ENCODE assay signal across 8 cellular contexts in the genomic region with DNA sequence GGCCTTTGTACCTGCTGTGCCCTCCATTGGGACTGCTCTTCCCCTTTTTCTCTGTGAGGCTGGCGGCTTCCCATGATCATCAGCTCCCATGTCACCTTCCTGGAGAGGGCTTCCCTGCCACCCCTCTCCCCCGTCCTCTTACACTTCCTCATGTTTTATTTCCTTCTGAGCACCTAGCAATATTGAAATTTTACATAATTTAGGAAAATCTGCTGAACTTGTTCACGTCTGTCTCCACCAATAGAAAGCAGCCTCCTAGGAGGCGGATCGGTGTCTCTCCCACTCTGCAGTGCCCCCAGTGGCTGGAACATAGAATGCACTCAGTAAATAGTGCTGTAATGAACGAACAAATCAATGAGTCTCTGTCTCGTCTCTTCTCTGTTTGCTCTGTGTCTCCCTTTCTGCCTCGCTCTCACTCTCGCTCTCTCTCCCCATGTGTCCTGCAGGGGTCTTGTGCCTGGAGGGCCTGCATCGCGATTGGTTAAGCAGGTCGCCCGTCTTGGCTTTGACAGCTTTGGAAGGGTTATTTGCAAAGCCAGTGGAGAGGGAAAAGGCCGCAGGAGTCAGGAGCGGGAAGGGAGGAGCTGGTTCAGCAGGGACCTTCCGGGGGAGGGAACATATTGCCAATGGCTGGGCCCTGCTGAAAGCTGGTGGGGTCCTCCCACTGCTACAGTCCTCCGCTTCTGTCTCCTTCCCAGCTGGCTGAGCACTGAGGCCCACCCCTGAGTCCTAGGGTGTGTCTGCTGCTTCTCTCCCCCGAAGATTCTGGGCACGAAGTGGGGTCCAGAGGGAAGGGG.
DNase-seq lines count a peak whose midpoint lies in the region; ATAC-seq and TF ChIP-seq lines count a peak whose summit lies in the region.

No MANE protein-coding gene starts in this region.

- POLR2A ChIA-PET in GM10248 (lab: Yijun Ruan, JAX) (no interaction called here), RWPE1 (lab: Yijun Ruan, JAX; ENCODE audit: low non-redundant PET) (no interaction called here)

- no peak for ATAC-seq in HG02970 (IDR thresholded peaks at IDR 0.05; ENCODE audit: low FRiP score, unreplicated experiment)

- peak; percentile 83 for DNase-seq in GM10248 (ENCODE audit: extremely low spot score)
- peak; percentile 79 for DNase-seq in HuH-7 (ENCODE audit: low spot score)
- peak; percentile 93 for DNase-seq in RWPE1 (ENCODE audit: low spot score)
- DNase-seq in activated effector memory CD4-positive, alpha-beta T cell treated with Interleukin-2 at 50 U/mL for 16 hours: peak; percentile 16
- peak; percentile 79 for DNase-seq in foreskin melanocyte

- peak overlapping the region in 3 of 5 donors; percentile 6 to 50 (median 50) for H3K9ac ChIP-seq in subcutaneous abdominal adipose tissue (ENCODE audit: low read length in 5 of 5)

- H3K36me3 ChIP-seq in neuron (ENCODE audit: insufficient read depth, low read length): no peaks in the 10 kb centered on the region
- H3K36me3 ChIP-seq in subcutaneous abdominal adipose tissue (ENCODE audit: control insufficient read depth in 5 of 5, insufficient read depth in 5 of 5, low read length in 5 of 5): no peaks in the 10 kb centered on the region

- H3K27ac ChIP-seq in RWPE1 (no peak overlapping the region), subcutaneous abdominal adipose tissue (ENCODE audit: low read depth, low read length) (peak overlapping the region; percentile 51)

- H3K27me3 ChIP-seq in neuron (ENCODE audit: insufficient read depth, low read length) (no peaks in the 10 kb centered on the region), subcutaneous abdominal adipose tissue (ENCODE audit: control insufficient read depth in 5 of 5, insufficient read depth in 4 of 5, low read length in 5 of 5) (peaks cover 0 to 10% (median 0%) of the 10 kb centered on the region in 5 donors)

- TF ChIP-seq CTCF in GM10248 (IDR thresholded peaks at IDR 0.05; ENCODE audit: control extremely low read depth, extremely low read depth, low read depth, missing control alignments) (peak; percentile 73), RWPE1 (conservative IDR thresholded peaks at IDR 0.05; ENCODE audit: low read depth) (peak; percentile 99)

- H3K4me3 ChIP-seq in neuron (ENCODE audit: low read length) (peak overlapping the region; percentile 46), subcutaneous abdominal adipose tissue (ENCODE audit: low read depth in 1 of 5, low read length in 5 of 5) (peak overlapping the region; percentile 44 to 69 (median 67))

- CTCF ChIA-PET in GM10248 (lab: Yijun Ruan, JAX): interaction anchor here (0.6 to 3.2 kb wide), 21 partner anchors 9 to 124 kb away, joined by 3 to 55 read pairs (median 4); a partner anchor contains a TSS
- CTCF ChIA-PET in RWPE1 (lab: Yijun Ruan, JAX): interaction anchor here (0.6 to 2.3 kb wide), 22 partner anchors 8 to 493 kb away, joined by 3 to 20 read pairs (median 4); a partner anchor contains a TSS

- no peaks in the 10 kb centered on the region for H3K9me3 ChIP-seq in neuron (ENCODE audit: low read length)
- H3K9me3 ChIP-seq in subcutaneous abdominal adipose tissue (ENCODE audit: control insufficient read depth in 5 of 5, low read length in 5 of 5): no peaks in the 10 kb centered on the region

- H3K4me1 ChIP-seq in neuron (ENCODE audit: insufficient read depth, low read length) (peaks cover 26% of the 10 kb centered on the region), subcutaneous abdominal adipose tissue (ENCODE audit: control insufficient read depth in 5 of 5, insufficient read depth in 5 of 5, low read length in 5 of 5) (peaks cover 6 to 20% (median 14%) of the 10 kb centered on the region in 5 donors)

- peak overlapping the region; percentile 60 for H2AFZ ChIP-seq in neuron (ENCODE audit: low read depth, low read length)

Comparison
In these comparisons a context has a peak if more than half of its experiments do, and no peak if none do; other contexts are left out.
1. DNase-seq: peak in every context shown above with its lines; median percentile 93 in RWPE1; 83 in GM10248; 79 in HuH-7; 79 in foreskin melanocyte; 16 in activated effector memory CD4-positive, alpha-beta T cell treated with Interleukin-2 at 50 U/mL for 16 hours.